11 cellular contexts compared by ENCODE assay signal in the genomic region with DNA sequence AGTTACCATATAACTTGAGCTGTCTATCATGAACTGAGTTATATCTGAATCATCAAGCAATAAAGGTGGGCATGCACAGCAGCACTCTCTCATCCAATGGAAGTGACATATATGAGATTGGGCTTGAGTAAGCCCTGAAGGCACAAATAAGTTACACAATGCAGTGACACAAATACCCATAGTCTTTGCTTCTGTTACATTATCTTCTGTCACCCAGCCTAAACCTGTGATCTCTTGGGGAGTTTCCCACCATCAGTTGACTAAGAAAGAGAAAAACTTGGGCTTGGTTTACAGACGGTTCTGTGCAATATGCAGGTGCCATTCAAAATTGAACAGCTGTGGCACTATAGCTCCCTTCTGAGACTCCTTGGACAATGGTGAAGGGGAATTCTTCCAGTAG.
A peak's percentile ranks its signal among the peaks of the same experiment; 100 is the strongest.
DNase-seq lines count a peak whose midpoint lies in the region; ATAC-seq and TF ChIP-seq lines count a peak whose summit lies in the region.
"Had no signal": no experiment of that assay in that cellular context is flagged by ENCODE, and none has a peak within 500 bp of the region (broad histone marks: within the 10 kb centered on the region; RNA-seq: fewer than 3 reads in every experiment).

No MANE protein-coding gene starts in this region.

- in situ Hi-C loops in KBM-7 (cut with MboI; ENCODE audit: low pct_unique_long_range_greater_than_20kb, low sequenced_read_pairs) = no loop called here

- ATAC-seq in GM18909 (IDR thresholded peaks at IDR 0.05; ENCODE audit: poor library complexity, unreplicated experiment) = peak; percentile 91
- ATAC-seq in GM21529 (IDR thresholded peaks at IDR 0.05; ENCODE audit: unreplicated experiment) = peak; percentile 96
- ATAC-seq in HG03095 (IDR thresholded peaks at IDR 0.05; ENCODE audit: unreplicated experiment) = peak; percentile 93
- ATAC-seq: naive thymus-derived CD8-positive, alpha-beta T cell; Right ventricle myocardium inferior; WTC11 had no signal

- H3K4me2 ChIP-seq in MM.1S (ENCODE audit: low read depth, low read length) = no peak overlapping the region

- no peaks in the 10 kb centered on the region for H3K27me3 ChIP-seq in MM.1S (replicated peaks; ENCODE audit: insufficient read depth, low read length)

- no peak for TF ChIP-seq CTCF in MM.1S (IDR thresholded peaks at IDR 0.05; ENCODE audit: low read length)

- H3K36me3 ChIP-seq in MM.1S (replicated peaks; ENCODE audit: insufficient read depth, low read length) = no peaks in the 10 kb centered on the region

- H3K4me1 ChIP-seq in MM.1S (ENCODE audit: low read length) = no peaks in the 10 kb centered on the region

- H3K79me2 ChIP-seq in MM.1S (ENCODE audit: low read length) = no peaks in the 10 kb centered on the region

- no peaks in the 10 kb centered on the region for H3F3A ChIP-seq in MM.1S (ENCODE audit: insufficient read depth, low read length)

- no peak overlapping the region for H3K9ac ChIP-seq in MM.1S (ENCODE audit: low read length)

- H4K20me1 ChIP-seq in MM.1S (ENCODE audit: insufficient read depth, low read length) = no peaks in the 10 kb centered on the region

- H3K9me3 ChIP-seq in MM.1S (replicated peaks; ENCODE audit: insufficient read depth, low read length) = no peaks in the 10 kb centered on the region

- DNase-seq in kidney tubule cell (ENCODE audit: low spot score) (peak; percentile 25), MM.1S (no peak), KBM-7 (no peak)
- no peak for DNase-seq in stimulated activated CD4-positive, alpha-beta T cell treated with anti-CD3 and anti-CD28 coated beads, Interleukin-2, amount 100 ng/mL, for 48 hours
- DNase-seq: KG1; naive thymus-derived CD8-positive, alpha-beta T cell had no signal

- H3K27ac ChIP-seq in MM.1S (ENCODE audit: low read length) = no peak overlapping the region

- H2AFZ ChIP-seq in MM.1S (ENCODE audit: low read length) = no peak overlapping the region

- no peak overlapping the region for H3K4me3 ChIP-seq in MM.1S (ENCODE audit: low read length)

- H3K9me2 ChIP-seq in MM.1S (replicated peaks; ENCODE audit: insufficient read depth, low read length) = no peaks in the 10 kb centered on the region
